ENCODE assay signal across 8 cellular contexts in genomic region chr3:129942296-129942695, GRCh38. TPM values are rescaled to one million over a fixed set of nuclear protein-coding genes. Genes with fewer than 3 reads are reported as not detected.
A peak's percentile ranks its signal among the peaks of the same experiment; 100 is the strongest.
DNase-seq lines count a peak whose midpoint lies in the region; ATAC-seq and TF ChIP-seq lines count a peak whose summit lies in the region.

No MANE protein-coding gene starts in this region.

- no peak for TF ChIP-seq EP300 in neural cell (conservative IDR thresholded peaks at IDR 0.05; ENCODE audit: poor library complexity, severe bottlenecking)

- DNase-seq in GM12864 (ENCODE audit: low read depth) (no peak), NCI-H526 treated with DMSO at 0.1 percent for 48 hours (lab: John Stamatoyannopoulos, UW) (peak; percentile 10), fibroblast of villous mesenchyme (ENCODE audit: low read depth) (peak; percentile 62), posterior vena cava (ENCODE audit: low spot score) (no peak)
- DNase-seq in activated T-cell treated with anti-CD3 and anti-CD28 coated beads, Interleukin-2, amount 50 U/mL, for 1 hour, result peak; percentile 40

- H3K79me2 ChIP-seq in neural cell (replicated peaks; ENCODE audit: insufficient read depth, low read length), result no peaks in the 10 kb centered on the region

- H3K4me2 ChIP-seq in neural cell (ENCODE audit: low read length), result no peak overlapping the region

- H3K36me3 ChIP-seq in neural cell (ENCODE audit: insufficient read depth, low read length), result no peaks in the 10 kb centered on the region

- H3K9me3 ChIP-seq in neural cell (ENCODE audit: low read length), result no peaks in the 10 kb centered on the region

- no peak overlapping the region for H3K9ac ChIP-seq in neural cell (ENCODE audit: low read length)

- TF ChIP-seq RAD21 in neural cell (conservative IDR thresholded peaks at IDR 0.05), result peak; percentile 96

- H3K27me3 ChIP-seq in neural cell (ENCODE audit: insufficient read depth, low read depth, low read length), result no peaks in the 10 kb centered on the region

- no peak overlapping the region for H3K4me3 ChIP-seq in GM12864 (ENCODE audit: low read depth, low read length)
- no peak overlapping the region for H3K4me3 ChIP-seq in fibroblast of villous mesenchyme (ENCODE audit: low read depth, low read length)
- H3K4me3 ChIP-seq in neural cell (ENCODE audit: low read length), result no peak overlapping the region

- TF ChIP-seq CTCF in GM12864 (IDR thresholded peaks at IDR 0.05; ENCODE audit: low read depth, low read length, missing control alignments) (peak; percentile 87), fibroblast of villous mesenchyme (IDR thresholded peaks at IDR 0.05; ENCODE audit: insufficient read depth, low read depth, low read length) (peak; percentile 79), neural cell (IDR thresholded peaks at IDR 0.05; ENCODE audit: poor library complexity, severe bottlenecking) (peak; percentile 94)

- no peaks in the 10 kb centered on the region for H4K20me1 ChIP-seq in neural cell (ENCODE audit: insufficient read depth)

- no peaks in the 10 kb centered on the region for H3K9me2 ChIP-seq in neural cell (ENCODE audit: insufficient read depth, low read length)

- peak; percentile 69 for ATAC-seq in HG03108 (IDR thresholded peaks at IDR 0.05; ENCODE audit: unreplicated experiment)
- no peak for ATAC-seq in GM18498 (IDR thresholded peaks at IDR 0.05; ENCODE audit: unreplicated experiment)

- H2AFZ ChIP-seq in neural cell (ENCODE audit: low read depth, low read length), result no peak overlapping the region

- H3K27ac ChIP-seq in neural cell (ENCODE audit: low read length), result no peak overlapping the region

- H3F3A ChIP-seq in neural cell (ENCODE audit: insufficient read depth, low read length, poor library complexity, severe bottlenecking), result no peaks in the 10 kb centered on the region

- intact Hi-C loops in posterior vena cava (cut with DNase I), result loop anchor here in 1 of 2 donors (10.0 kb wide), 1 partner anchor 153 kb away; no protein-coding TSS in a partner anchor

TF ChIP-seq in neural cell, 6 proteins besides CTCF, POLR2A, EP300 and RAD21:
- peak; percentile 99 for TF ChIP-seq SMC3 (conservative IDR thresholded peaks at IDR 0.05; ENCODE audit: poor library complexity)
- TF ChIP-seq REST (IDR thresholded peaks at IDR 0.05; ENCODE audit: borderline replicate concordance), result no peak

RNA-seq across cellular contexts. Expression of gene TRH, which starts 32.2 kb away (rescaled TPM):
- total RNA-seq in fibroblast of villous mesenchyme (not detected in 2 replicates), posterior vena cava (under 1 TPM in 1 of 2 donors, not detected in 1; 0.23 TPM)
- 2.6 TPM in 2 replicates for polyA plus RNA-seq in neural cell
- polyA minus RNA-seq in neural cell, result 0.73 and 1.3 TPM in 2 replicates

RNA-seq across cellular contexts. Expression of gene TMCC1, which starts 48.8 kb away (rescaled TPM):
- total RNA-seq in fibroblast of villous mesenchyme, result 10.6 and 11.2 TPM in 2 replicates
- 25.0 and 27.1 TPM in 2 replicates for polyA plus RNA-seq in neural cell
- 87.2 and 107 TPM in 2 replicates for polyA minus RNA-seq in neural cell
- total RNA-seq in posterior vena cava, result 10 to 100 TPM; 38.4 to 47.7 TPM

Comparison
In these comparisons a context has a peak if more than half of its experiments do, and no peak if none do; other contexts are left out.
1. DNase-seq: peak in NCI-H526 treated with DMSO at 0.1 percent for 48 hours (single experiment), activated T-cell treated with anti-CD3 and anti-CD28 coated beads, Interleukin-2, amount 50 U/mL, for 1 hour (single experiment) and fibroblast of villous mesenchyme (single experiment); none in GM12864 (single experiment) and posterior vena cava (single experiment).
2. Peak in every context shown above with its lines, with median percentiles within 50 percentile points of each other: CTCF ChIP-seq.